In genomic region chr6:28985396-28986164, GRCh38 we compare ENCODE assay signal across 8 cellular contexts. TPM values are rescaled to one million over a fixed set of nuclear protein-coding genes. Genes with fewer than 3 reads are reported as not detected.
A peak's percentile ranks its signal among the peaks of the same experiment; 100 is the strongest.
DNase-seq lines count a peak whose midpoint lies in the region; ATAC-seq and TF ChIP-seq lines count a peak whose summit lies in the region.

No MANE protein-coding gene starts in this region.

- peak overlapping the region; percentile 33 for H3K4me3 ChIP-seq in LNCaP clone FGC (ENCODE audit: low read depth, low read length)

- ATAC-seq in sciatic nerve (peak; percentile 83), GM19351 (IDR thresholded peaks at IDR 0.05; ENCODE audit: unreplicated experiment) (no peak)

- DNase-seq in Caki2 (ENCODE audit: low read depth) (peak; percentile 95), LNCaP clone FGC (ENCODE audit: low read depth) (peak; percentile 98), RPMI7951 (ENCODE audit: low read depth) (peak; percentile 98), cerebellum (ENCODE audit: low spot score) (peak; percentile 90), iPS-NIHi11 (ENCODE audit: low spot score) (peak; percentile 84), sciatic nerve (ENCODE audit: low spot score) (peak; percentile 86), GM13977 (ENCODE audit: low spot score) (no peak)

- in situ Hi-C loops in Caki2 (cut with HindIII; ENCODE audit: low pct_unique_long_range_greater_than_20kb, low sequenced_read_pairs) = no loop called here
- in situ Hi-C loops in GM13977 (cut with MboI; ENCODE audit: low pct_unique_long_range_greater_than_20kb, low sequenced_read_pairs, unreplicated experiment) = no loop called here

- intact Hi-C loops in sciatic nerve (cut with DNase I) = no loop called here

- no peak for TF ChIP-seq CTCF in LNCaP clone FGC (IDR thresholded peaks at IDR 0.05; ENCODE audit: control insufficient read depth, extremely low read depth, insufficient read depth)
- no peak for TF ChIP-seq CTCF in GM13977 (IDR thresholded peaks at IDR 0.05; ENCODE audit: extremely low read depth, insufficient read depth, missing control alignments)

RNA-seq across cellular contexts. Expression of gene ZNF311, which starts 19.5 kb away (rescaled TPM):
- 4.1 and 5.9 TPM in 2 replicates for total RNA-seq in Caki2 (2014; rRNA removed; shearing (Covaris generic); ENCODE audit: low replicate concordance)
- 1.1 and 2.4 TPM in 2 replicates for total RNA-seq in RPMI7951 (2014; rRNA removed; shearing (Covaris generic))
- 5.5 TPM for total RNA-seq in cerebellum
- 2.1 TPM for total RNA-seq in sciatic nerve

RNA-seq across cellular contexts. Expression of gene OR2W1, which starts 59.4 kb away (rescaled TPM):
- not detected in 2 replicates for total RNA-seq in Caki2 (2014; rRNA removed; shearing (Covaris generic); ENCODE audit: low replicate concordance)
- not detected in 2 replicates for total RNA-seq in RPMI7951 (2014; rRNA removed; shearing (Covaris generic))
- total RNA-seq in cerebellum (not detected), sciatic nerve (not detected)
